9 cellular contexts compared by ENCODE assay signal in genomic region chr11:34674038-34674437, GRCh38. TPM values are rescaled to one million over a fixed set of nuclear protein-coding genes. Genes with fewer than 3 reads are reported as not detected.
"Had no signal": no experiment of that assay in that cellular context is flagged by ENCODE, and none has a peak within 500 bp of the region (broad histone marks: within the 10 kb centered on the region; RNA-seq: fewer than 3 reads in every experiment).

No MANE protein-coding gene starts in this region.

- ATAC-seq: GM23338 had no signal

- H3K4me3 Mint-ChIP-seq: GM23338, H9, HFFc6, IgD-negative memory B cell had no signal

- H3K4me3 ChIP-seq: GM23338 had no signal

- H3K36me3 Mint-ChIP-seq: IgD-negative memory B cell had no signal

- H3K27ac Mint-ChIP-seq: GM23338, H9, HFFc6, IgD-negative memory B cell had no signal

- H3K9me3 Mint-ChIP-seq: GM23338, H9, HFFc6, IgD-negative memory B cell had no signal

- DNase-seq: H9, HCEC 1CT, HFFc6, KG1 had no signal

- H3K27ac ChIP-seq: HL-60 had no signal

- FAIRE-seq: H1, HTR-8/SVneo had no signal

RNA-seq across cellular contexts. Expression of gene EHF, which starts 53.1 kb away (rescaled TPM):
- total RNA-seq: GM23338, H1, H9 had no signal
